Comparison of ENCODE assay signal across 8 cellular contexts in genomic region chr2:25041307-25041927, GRCh38.
A peak's percentile ranks its signal among the peaks of the same experiment; 100 is the strongest.
DNase-seq lines count a peak whose midpoint lies in the region; ATAC-seq, FAIRE-seq and TF ChIP-seq lines count a peak whose summit lies in the region.

No MANE protein-coding gene starts in this region.

- no peaks in the 10 kb centered on the region for H3K36me3 ChIP-seq in WERI-Rb-1
- H3K36me3 ChIP-seq in endocrine pancreas (ENCODE audit: control insufficient read depth, insufficient read depth, low read length): no peaks in the 10 kb centered on the region
- no peaks in the 10 kb centered on the region for H3K36me3 ChIP-seq in subcutaneous abdominal adipose tissue (ENCODE audit: control insufficient read depth in 5 of 5, insufficient read depth in 5 of 5, low read length in 5 of 5)

- H3K4me1 ChIP-seq in endocrine pancreas (ENCODE audit: control insufficient read depth, insufficient read depth, low read length) (no peaks in the 10 kb centered on the region), subcutaneous abdominal adipose tissue (ENCODE audit: control insufficient read depth in 5 of 5, insufficient read depth in 5 of 5, low read length in 5 of 5) (peaks cover 3 to 22% (median 20%) of the 10 kb centered on the region in 5 donors)

- no peak for TF ChIP-seq POLR2A in H54 (IDR thresholded peaks at IDR 0.05; ENCODE audit: low read depth, low read length)

- DNase-seq in COR-L47 (lab: John Stamatoyannopoulos, UW) (peak; percentile 92), H54 (ENCODE audit: insufficient read length, low spot score) (peak; percentile 52), NCI-H146 treated with DMSO at 0.1 percent for 48 hours (lab: John Stamatoyannopoulos, UW; ENCODE audit: unreplicated experiment) (peak; percentile 71), WERI-Rb-1 (peak; percentile 89), medulla oblongata (ENCODE audit: extremely low spot score) (peak; percentile 25)

- peak overlapping the region; percentile 77 for H3K4me3 ChIP-seq in WERI-Rb-1 (ENCODE audit: low read depth, low read length)
- peak overlapping the region; percentile 23 for H3K4me3 ChIP-seq in endocrine pancreas (ENCODE audit: control insufficient read depth, insufficient read depth, low read length)
- peak overlapping the region; percentile 63 to 74 (median 72) for H3K4me3 ChIP-seq in subcutaneous abdominal adipose tissue (ENCODE audit: low read depth in 1 of 5, low read length in 5 of 5)

- no peaks in the 10 kb centered on the region for H3K9me3 ChIP-seq in WERI-Rb-1 (ENCODE audit: severe bottlenecking)
- no peaks in the 10 kb centered on the region for H3K9me3 ChIP-seq in endocrine pancreas (ENCODE audit: control insufficient read depth, low read length)
- H3K9me3 ChIP-seq in subcutaneous abdominal adipose tissue (ENCODE audit: control insufficient read depth in 5 of 5, low read length in 5 of 5): no peaks in the 10 kb centered on the region

- no peak for ATAC-seq in HG02588 (IDR thresholded peaks at IDR 0.05; ENCODE audit: unreplicated experiment)

- FAIRE-seq in H54 (lab: Jason Lieb, UNC): no peak

- TF ChIP-seq CTCF in WERI-Rb-1 (IDR thresholded peaks at IDR 0.05; ENCODE audit: low read depth, low read length): peak; percentile 51

- H3K27ac ChIP-seq in WERI-Rb-1: peak overlapping the region; percentile 34
- no peak overlapping the region for H3K27ac ChIP-seq in subcutaneous abdominal adipose tissue (ENCODE audit: low read depth, low read length)

- H3K27me3 ChIP-seq in WERI-Rb-1 (ENCODE audit: insufficient read depth, low read depth, severe bottlenecking) (no peaks in the 10 kb centered on the region), endocrine pancreas (ENCODE audit: control insufficient read depth, insufficient read depth, low read length) (no peaks in the 10 kb centered on the region), subcutaneous abdominal adipose tissue (ENCODE audit: control insufficient read depth in 5 of 5, insufficient read depth in 4 of 5, low read length in 5 of 5) (peaks cover 0 to 10% (median 4%) of the 10 kb centered on the region in 5 donors)

- H3K9ac ChIP-seq in endocrine pancreas (ENCODE audit: control insufficient read depth, insufficient read depth, low read length) (peak overlapping the region; percentile 54), subcutaneous abdominal adipose tissue (ENCODE audit: low read length in 5 of 5) (no peak overlapping the region)

Comparison
In these comparisons a context has a peak if more than half of its experiments do, and no peak if none do; other contexts are left out.
1. DNase-seq: peak in every context shown above with its lines; median percentile 92 in COR-L47; 89 in WERI-Rb-1; 71 in NCI-H146 treated with DMSO at 0.1 percent for 48 hours; 52 in H54; 25 in medulla oblongata.
2. H3K4me3 ChIP-seq: peak in every context shown above with its lines; median percentile 77 in WERI-Rb-1; 72 in subcutaneous abdominal adipose tissue; 23 in endocrine pancreas.